In the genomic region with DNA sequence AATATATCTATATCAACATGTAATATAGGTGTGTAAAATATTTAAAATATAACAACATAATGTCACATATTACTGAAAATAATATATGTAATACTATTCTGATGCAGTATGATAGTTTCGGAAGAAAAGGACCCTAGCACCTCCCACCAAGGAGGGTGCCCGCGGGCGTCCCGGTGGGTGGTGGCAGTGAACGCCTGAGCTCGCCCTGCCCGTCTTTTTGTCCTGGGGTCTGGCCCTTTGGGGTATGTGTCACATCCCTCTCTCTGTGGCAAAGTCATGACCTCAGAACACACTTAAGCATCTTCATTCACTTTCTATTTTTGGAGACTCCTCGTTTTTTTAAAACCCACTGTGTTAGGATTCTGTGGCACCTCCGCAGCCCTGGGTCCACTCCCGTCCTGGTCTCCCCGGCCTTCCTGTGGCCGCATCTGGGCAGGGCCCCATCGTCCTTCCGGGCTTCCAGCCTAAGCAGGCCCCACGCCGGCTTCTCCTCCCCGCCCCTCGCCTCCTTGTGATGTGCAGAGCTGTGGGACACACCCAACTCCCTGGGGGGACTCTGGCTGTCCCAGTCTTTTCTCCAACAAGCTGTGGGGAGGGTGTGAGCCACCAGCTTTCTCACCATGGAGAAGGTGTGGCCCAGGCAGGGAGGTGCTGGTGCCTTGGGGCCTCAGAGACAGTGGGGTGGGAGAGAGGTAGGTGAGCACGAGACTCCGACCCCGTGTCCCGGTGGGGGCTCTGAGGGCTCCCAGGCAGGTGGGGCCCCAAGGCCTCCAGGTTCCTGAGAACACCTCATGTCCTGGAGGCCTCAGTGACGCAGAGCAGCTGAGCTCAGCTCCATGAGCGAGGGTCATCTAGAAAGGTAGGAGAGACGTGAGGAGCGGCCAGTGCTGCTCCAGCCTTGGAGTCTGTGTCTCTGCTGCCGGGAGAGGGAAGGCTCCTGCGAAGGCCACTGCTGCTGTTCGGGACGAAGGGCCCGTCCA, we compare ENCODE assay signal across 1 cellular context.
A peak's percentile ranks its signal among the peaks of the same experiment; 100 is the strongest.
TF ChIP-seq lines count a peak whose summit lies in the region.

No MANE protein-coding gene starts in this region.

TF ChIP-seq in HEK293, 187 proteins besides CTCF, POLR2A, EP300 and RAD21 (continued from another document):
- TF ChIP-seq ZNF639 (tag by site-specific recombination; IDR thresholded peaks at IDR 0.05) (no peak), ZNF114 (tag by site-specific recombination; IDR thresholded peaks at IDR 0.05) (no peak), ZNF677 (tag by site-specific recombination; IDR thresholded peaks at IDR 0.05) (no peak), GLIS1 (tag by site-specific recombination; IDR thresholded peaks at IDR 0.05) (peak; percentile 40), SP2 (tag by site-specific recombination; IDR thresholded peaks at IDR 0.05) (no peak), KLF1 (tag by site-specific recombination; IDR thresholded peaks at IDR 0.05) (peak; percentile 95), OVOL3 (tag by site-specific recombination; IDR thresholded peaks at IDR 0.05) (no peak), ZIC2 (tag by site-specific recombination; IDR thresholded peaks at IDR 0.05) (peak; percentile 61), TRIM28 (IDR thresholded peaks at IDR 0.05; ENCODE audit: borderline replicate concordance, low read length) (no peak)
- TF ChIP-seq, protein P1, sequence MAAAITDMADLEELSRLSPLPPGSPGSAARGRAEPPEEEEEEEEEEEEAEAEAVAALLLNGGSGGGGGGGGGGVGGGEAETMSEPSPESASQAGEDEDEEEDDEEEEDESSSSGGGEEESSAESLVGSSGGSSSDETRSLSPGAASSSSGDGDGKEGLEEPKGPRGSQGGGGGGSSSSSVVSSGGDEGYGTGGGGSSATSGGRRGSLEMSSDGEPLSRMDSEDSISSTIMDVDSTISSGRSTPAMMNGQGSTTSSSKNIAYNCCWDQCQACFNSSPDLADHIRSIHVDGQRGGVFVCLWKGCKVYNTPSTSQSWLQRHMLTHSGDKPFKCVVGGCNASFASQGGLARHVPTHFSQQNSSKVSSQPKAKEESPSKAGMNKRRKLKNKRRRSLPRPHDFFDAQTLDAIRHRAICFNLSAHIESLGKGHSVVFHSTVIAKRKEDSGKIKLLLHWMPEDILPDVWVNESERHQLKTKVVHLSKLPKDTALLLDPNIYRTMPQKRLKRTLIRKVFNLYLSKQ (tag by site-specific recombination; IDR thresholded peaks at IDR 0.05; ENCODE audit: borderline replicate concordance) = no peak
